In genomic region chr7:2172311-2173183, GRCh38 we compare ENCODE assay signal across 1 cellular context.
TF ChIP-seq lines count a peak whose summit lies in the region.

No MANE protein-coding gene starts in this region.

TF ChIP-seq in IMR-90, 13 proteins besides CTCF, POLR2A, EP300 and RAD21 (continued from another document):
- TF ChIP-seq FOS (IDR thresholded peaks at IDR 0.05; ENCODE audit: low read depth, low read length) (no peak), BHLHE40 (IDR thresholded peaks at IDR 0.05; ENCODE audit: low read depth, low read length) (peak; percentile 52; the same call in 1 of the 2 replicates), MXI1 (IDR thresholded peaks at IDR 0.05; ENCODE audit: borderline replicate concordance, low read depth, low read length) (peak; percentile 28; the same call in 1 of the 2 replicates), CHD1 (IDR thresholded peaks at IDR 0.05; ENCODE audit: low read depth, low read length) (no peak), RCOR1 (IDR thresholded peaks at IDR 0.05; ENCODE audit: insufficient replicate concordance, low read length) (peak; percentile 77), CEBPB (IDR thresholded peaks at IDR 0.05; ENCODE audit: low read depth, low read length) (peak; percentile 73)
